Comparison of ENCODE assay signal across 19 cellular contexts in genomic region chr1:237983507-237983906, GRCh38.
"Had no signal": no experiment of that assay in that cellular context is flagged by ENCODE, and none has a peak within 500 bp of the region (broad histone marks: within the 10 kb centered on the region; RNA-seq: fewer than 3 reads in every experiment).

No MANE protein-coding gene starts in this region.

- H3K27me3 Mint-ChIP-seq: IgD-negative memory B cell had no signal

- FAIRE-seq: HTR-8/SVneo, K562 had no signal

- H3K4me1 Mint-ChIP-seq: IgD-negative memory B cell had no signal

- H3K4me3 Mint-ChIP-seq: IgD-negative memory B cell had no signal

- ATAC-seq: K562, Panc1, PC-3 had no signal

- H3K27ac Mint-ChIP-seq: IgD-negative memory B cell had no signal

- DNase-seq: Kasumi-1, MM.1S, NCI-H1092 treated with DMSO at 0.1 percent for 48 hours, NCI-H1436, NCI-H187, NCI-H2029, NCI-H2081 treated with DMSO at 0.1 percent for 48 hours, NCI-H2227 treated with DMSO at 0.1 percent for 48 hours, NCI-H524, NCI-H526 treated with DMSO at 0.1 percent for 48 hours, NCI-H774, PC-3, SHP77, SK-N-SH, SW 1271 had no signal
